In genomic region chr2:19901458-19902271, GRCh38 we compare ENCODE assay signal across 8 cellular contexts. TPM values are rescaled to one million over a fixed set of nuclear protein-coding genes. Genes with fewer than 3 reads are reported as not detected.
A peak's percentile ranks its signal among the peaks of the same experiment; 100 is the strongest.
DNase-seq lines count a peak whose midpoint lies in the region; ATAC-seq and TF ChIP-seq lines count a peak whose summit lies in the region.

TSS of gene TTC32 (minus strand) at chr2:19901983. CDS start at chr2:19901854, 129 bp downstream.

- in situ Hi-C loops in GM13976 (cut with MboI; ENCODE audit: low sequenced_read_pairs, unreplicated experiment) (no loop called here), transverse colon (cut with MboI; ENCODE audit: low pct_ligation_motif_present in 1 of 4, low pct_unique_long_range_greater_than_20kb in 1 of 4, low sequenced_read_pairs in 3 of 4) (no loop called here)

- WGBS in heart left ventricle, 4 donors, result 0% methylated on average over 34 to 70 of the region's 70 CpGs
- 0% methylated on average over 67 of the region's 70 CpGs; no CpG with 5 or more reads in 1 of the 2 donors for WGBS in transverse colon (ENCODE audit: low coverage in 1 of 2), 2 donors

- H3K27ac ChIP-seq in heart left ventricle, result peak within 1 kb of the TSS; percentile 91 to 98 (median 96)
- H3K27ac ChIP-seq in transverse colon, result peak within 1 kb of the TSS; percentile 92 to 96 (median 96)

- peak within 1 kb of the TSS; percentile 98 for H3K4me3 ChIP-seq in adipocyte (ENCODE audit: low read length)
- peak within 1 kb of the TSS; percentile 75 to 97 (median 84) for H3K4me3 ChIP-seq in heart left ventricle
- peak within 1 kb of the TSS; percentile 65 to 86 (median 79) for H3K4me3 ChIP-seq in transverse colon

- H3K27me3 ChIP-seq in adipocyte (replicated peaks; ENCODE audit: control insufficient read depth, insufficient read depth, low read length), result no peaks in the 10 kb centered on the region
- no peaks in the 10 kb centered on the region for H3K27me3 ChIP-seq in heart left ventricle
- no peaks in the 10 kb centered on the region for H3K27me3 ChIP-seq in transverse colon

- ATAC-seq in HG02852 (IDR thresholded peaks at IDR 0.05; ENCODE audit: unreplicated experiment) (peak; percentile 84), heart left ventricle (peak; percentile 96 to 98 (median 98))

- intact Hi-C loops in heart left ventricle (cut with DNase I), result loop anchor here in 1 of 10 donors (5.0 kb wide), 1 partner anchor 151 kb away; the partner anchor contains the start of gene LAPTM4A
- intact Hi-C loops in transverse colon (cut with DNase I; ENCODE audit: low total_unique reads), result no loop called here

- H3K4me1 ChIP-seq in adipocyte (ENCODE audit: control insufficient read depth, insufficient read depth, low read length), result peaks cover 44% of the 10 kb centered on the region
- peaks cover 0 to 49% (median 34%) of the 10 kb centered on the region in 12 donors for H3K4me1 ChIP-seq in heart left ventricle
- H3K4me1 ChIP-seq in transverse colon, result peaks cover 18 to 46% (median 26%) of the 10 kb centered on the region in 4 donors

- TF ChIP-seq POLR2A in heart left ventricle (IDR thresholded peaks at IDR 0.05) (peak in 1 of 2 donors; percentile 67), transverse colon (IDR thresholded peaks at IDR 0.05) (peak; percentile 91)

- TF ChIP-seq CTCF in GM13976 (IDR thresholded peaks at IDR 0.05; ENCODE audit: borderline replicate concordance, control extremely low read depth, extremely low read depth, insufficient read depth, missing control alignments) (no peak), heart left ventricle (IDR thresholded peaks at IDR 0.05) (peak in 2 of 12 donors; percentile 14 to 16), transverse colon (IDR thresholded peaks at IDR 0.05) (no peak)

- no peak for TF ChIP-seq EP300 in transverse colon (IDR thresholded peaks at IDR 0.05; ENCODE audit: low read depth)

- H3K9ac ChIP-seq in adipocyte (ENCODE audit: low read length), result peak within 1 kb of the TSS; percentile 99

- DNase-seq in GM13976 (ENCODE audit: low spot score) (peak; percentile 93), NCI-H1436 treated with DMSO at 0.1 percent for 48 hours (lab: John Stamatoyannopoulos, UW) (peak; percentile 62), T follicular helper cell (ENCODE audit: low read depth) (peak; percentile 92), adipocyte (ENCODE audit: low read depth) (peak; percentile 97), heart left ventricle (peak; percentile 94 to 96 (median 95)), pons (ENCODE audit: low spot score) (peak; percentile 89), transverse colon (peak; percentile 94)

- H3K9me3 ChIP-seq in adipocyte (ENCODE audit: control insufficient read depth, low read length) (no peaks in the 10 kb centered on the region), heart left ventricle (no peaks in the 10 kb centered on the region), transverse colon (no peaks in the 10 kb centered on the region)

- H3K36me3 ChIP-seq in adipocyte (ENCODE audit: control insufficient read depth, insufficient read depth, low read length, severe bottlenecking) (no peaks in the 10 kb centered on the region), heart left ventricle (peaks cover 0 to 3% (median 0%) of the 10 kb centered on the region in 9 donors), transverse colon (no peaks in the 10 kb centered on the region)

RNA-seq across cellular contexts. Expression of gene TTC32, which starts in this region (rescaled TPM):
- total RNA-seq in heart left ventricle (1 to 10 TPM; 2.6 to 9.8 (median 6.3) TPM), transverse colon (10 to 100 TPM in 2 of 4 donors, 1 to 10 TPM in 2; 3.0 to 23.3 (median 9.9) TPM)
- polyA plus RNA-seq in heart left ventricle, result 10 to 100 TPM in 1 of 2 donors, 1 to 10 TPM in 1; 6.3 to 10.3 TPM

Comparison
In these comparisons a context has a peak if more than half of its experiments do, and no peak if none do; other contexts are left out.
1. Peak in every context shown above with its lines: DNase-seq, ATAC-seq, H3K4me3 ChIP-seq and H3K27ac ChIP-seq.